11 cellular contexts compared by ENCODE assay signal in genomic region chr3:70176224-70176623, GRCh38.
"Had no signal": no experiment of that assay in that cellular context is flagged by ENCODE, and none has a peak within 500 bp of the region (broad histone marks: within the 10 kb centered on the region; RNA-seq: fewer than 3 reads in every experiment).

No MANE protein-coding gene starts in this region.

- H3K36me3 ChIP-seq: HAP-1 had no signal

- H3K9ac ChIP-seq: GM23248 had no signal

- H3K4me3 ChIP-seq: GM23248, GM23338, HAP-1 had no signal

- H3K4me1 ChIP-seq: HAP-1 had no signal

- H3K27ac ChIP-seq: GM23248 had no signal

- ATAC-seq: GM23338, HCT116 had no signal

- H3K9me3 ChIP-seq: HAP-1 had no signal

- FAIRE-seq: H1, H54 had no signal

- DNase-seq: GM23248, GOT3, H7, H9, HCEC 1CT, HFFc6 had no signal

- H2AFZ ChIP-seq: GM23248, GM23338 had no signal

- H3K4me2 ChIP-seq: GM23338 had no signal
